ENCODE assay signal across 9 cellular contexts in genomic region chrX:107537815-107538214, GRCh38.
DNase-seq lines count a peak whose midpoint lies in the region; ATAC-seq, FAIRE-seq and TF ChIP-seq lines count a peak whose summit lies in the region.
"Had no signal": no experiment of that assay in that cellular context is flagged by ENCODE, and none has a peak within 500 bp of the region (broad histone marks: within the 10 kb centered on the region; RNA-seq: fewer than 3 reads in every experiment).

No MANE protein-coding gene starts in this region.

- no peaks in the 10 kb centered on the region for H3K36me3 Mint-ChIP-seq in WTC11

- TF ChIP-seq CTCF in WTC11 (IDR thresholded peaks at IDR 0.05) (no peak), esophagus squamous epithelium (IDR thresholded peaks at IDR 0.05) (peak in 5 of 6 experiments; percentile 20 to 54 (median 29))

- no peak for FAIRE-seq in small intestine (lab: Jason Lieb, UNC)
- no peak for FAIRE-seq in HTR-8/SVneo (lab: Jason Lieb, UNC)

- peak; percentile 87 for ATAC-seq in WTC11

- H3K4me3 ChIP-seq in esophagus squamous epithelium (no peak overlapping the region), small intestine (ENCODE audit: low read depth in 1 of 2, low read length in 2 of 2) (no peak overlapping the region)

- H3K27me3 Mint-ChIP-seq in WTC11 (ENCODE audit: low read depth): no peaks in the 10 kb centered on the region

- DNase-seq in NK-92 treated with Interleukin-12 subunit alpha and Interleukin-12 subunit beta, amount 100 ng/mL, for 24 hours (lab: John Stamatoyannopoulos, UW): peak; percentile 2
- DNase-seq in NK-92 (lab: John Stamatoyannopoulos, UW; ENCODE audit: unreplicated experiment): no peak
- peak; percentile 44 for DNase-seq in LHCN-M2 (ENCODE audit: low read depth)
- DNase-seq in WTC11 (ENCODE audit: low spot score): peak; percentile 43
- DNase-seq in esophagus squamous epithelium (lab: John Stamatoyannopoulos, UW): no peak
- DNase-seq in small intestine: peak; percentile 28
- DNase-seq in HTR-8/SVneo (ENCODE audit: insufficient read length, low spot score): no peak
- DNase-seq in activated CD8-positive, alpha-beta memory T cell treated with anti-CD3 and anti-CD28 coated beads for 24 hours: no peak

- POLR2A ChIA-PET in WTC11 (lab: Charles Lee): no interaction called here

- H3K4me1 Mint-ChIP-seq in WTC11: peaks cover 8% of the 10 kb centered on the region

- intact Hi-C loops in esophagus squamous epithelium (cut with DNase I): no loop called here

- no peaks in the 10 kb centered on the region for H3K9me3 Mint-ChIP-seq in WTC11

- no peaks in the 10 kb centered on the region for H3K9me3 ChIP-seq in esophagus squamous epithelium
- no peaks in the 10 kb centered on the region for H3K9me3 ChIP-seq in small intestine (ENCODE audit: control insufficient read depth, low read depth)
- H3K9me3 ChIP-seq: Caco-2 had no signal

- CTCF ChIA-PET in WTC11 (lab: Charles Lee): interaction anchor here (1.1 kb wide), 1 partner anchor 239 kb away, joined by 5 read pairs; the partner anchor contains the start of gene NCBP2L

- no peak for TF ChIP-seq POLR2A in esophagus squamous epithelium (IDR thresholded peaks at IDR 0.05)

- H3K36me3 ChIP-seq in esophagus squamous epithelium: no peaks in the 10 kb centered on the region
- H3K36me3 ChIP-seq in small intestine (ENCODE audit: control insufficient read depth in 2 of 2, insufficient read depth in 2 of 2, low read length in 2 of 2): no peaks in the 10 kb centered on the region

- no peak overlapping the region for H3K27ac Mint-ChIP-seq in WTC11

- H3K4me3 Mint-ChIP-seq in WTC11: no peak overlapping the region

- no peaks in the 10 kb centered on the region for H3K27me3 ChIP-seq in esophagus squamous epithelium
- no peaks in the 10 kb centered on the region for H3K27me3 ChIP-seq in small intestine (ENCODE audit: control insufficient read depth in 2 of 2, insufficient read depth in 2 of 2, low read length in 2 of 2)

- WGBS in esophagus squamous epithelium, 2 donors: 12 to 29% methylated on average over 4 to 6 of the region's 6 CpGs
- 27 to 33% (median 27%) methylated on average over 6 of the region's 6 CpGs for WGBS in small intestine, 3 donors

- H3K27ac ChIP-seq in esophagus squamous epithelium: no peak overlapping the region
- H3K27ac ChIP-seq in small intestine (ENCODE audit: low read depth in 1 of 2, low read length in 1 of 2): no peak overlapping the region

- no peaks in the 10 kb centered on the region for H3K4me1 ChIP-seq in esophagus squamous epithelium
- H3K4me1 ChIP-seq in small intestine (ENCODE audit: control insufficient read depth in 2 of 2, insufficient read depth in 1 of 2, low read depth in 1 of 2, low read length in 1 of 2): no peaks in the 10 kb centered on the region
- H3K4me1 ChIP-seq: Caco-2 had no signal

TF ChIP-seq in WTC11, 78 proteins besides CTCF, POLR2A, EP300 and RAD21:
- no peak for TF ChIP-seq ZNF317 (CRISPR knock-in tag; IDR thresholded peaks at IDR 0.05; ENCODE audit: borderline replicate concordance, low read depth)
- TF ChIP-seq ZNF512 (CRISPR knock-in tag; IDR thresholded peaks at IDR 0.05; ENCODE audit: borderline replicate concordance): no peak
- TF ChIP-seq SP1 (CRISPR knock-in tag; conservative IDR thresholded peaks at IDR 0.05): no peak
- TF ChIP-seq GABPB1 (CRISPR knock-in tag; IDR thresholded peaks at IDR 0.05): no peak
- TF ChIP-seq USF1 (CRISPR knock-in tag; IDR thresholded peaks at IDR 0.05): no peak
- no peak for TF ChIP-seq CBFB (CRISPR knock-in tag; IDR thresholded peaks at IDR 0.05; ENCODE audit: low read depth)
- no peak for TF ChIP-seq NR3C1 (CRISPR knock-in tag; conservative IDR thresholded peaks at IDR 0.05; ENCODE audit: low read depth)
- TF ChIP-seq STAT6 (CRISPR knock-in tag; conservative IDR thresholded peaks at IDR 0.05; ENCODE audit: low read depth): no peak
- TF ChIP-seq KAT7 (CRISPR knock-in tag; IDR thresholded peaks at IDR 0.05; ENCODE audit: borderline replicate concordance): no peak
- TF ChIP-seq NFYB (CRISPR knock-in tag; conservative IDR thresholded peaks at IDR 0.05; ENCODE audit: low read depth): no peak

Comparison
In these comparisons a context has a peak if more than half of its experiments do, and no peak if none do; other contexts are left out.
1. DNase-seq: peak in NK-92 treated with Interleukin-12 subunit alpha and Interleukin-12 subunit beta, amount 100 ng/mL, for 24 hours (single experiment), LHCN-M2 (single experiment), WTC11 (single experiment) and small intestine (single experiment); none in NK-92 (single experiment), esophagus squamous epithelium (single experiment), HTR-8/SVneo (single experiment) and activated CD8-positive, alpha-beta memory T cell treated with anti-CD3 and anti-CD28 coated beads for 24 hours (single experiment).